ENCODE assay signal across 19 cellular contexts in the genomic region with DNA sequence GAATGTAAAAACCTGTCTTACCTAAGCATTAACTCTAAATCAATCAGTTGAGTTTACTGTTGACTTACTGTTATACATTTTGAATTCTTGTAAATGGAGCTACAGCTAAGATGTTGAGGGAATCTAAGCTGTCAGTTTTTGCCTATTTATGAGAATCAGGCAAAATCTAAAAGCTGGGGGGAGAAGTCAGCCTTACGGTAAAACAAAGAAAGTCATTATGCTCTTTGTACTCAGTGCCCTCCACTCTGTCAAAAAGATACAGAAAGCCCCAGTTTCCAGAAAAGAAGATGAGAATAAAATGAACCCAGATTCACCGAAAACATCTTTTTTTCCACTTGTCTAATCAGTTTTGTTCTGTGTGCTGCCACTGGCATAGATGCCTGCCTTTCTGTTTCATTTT. TPM values are rescaled to one million over a fixed set of nuclear protein-coding genes. Genes with fewer than 3 reads are reported as not detected.
A peak's percentile ranks its signal among the peaks of the same experiment; 100 is the strongest.
DNase-seq lines count a peak whose midpoint lies in the region; ATAC-seq, FAIRE-seq and TF ChIP-seq lines count a peak whose summit lies in the region.
"Had no signal": no experiment of that assay in that cellular context is flagged by ENCODE, and none has a peak within 500 bp of the region (broad histone marks: within the 10 kb centered on the region; RNA-seq: fewer than 3 reads in every experiment).

No MANE protein-coding gene starts in this region.

- no peak overlapping the region for H2BK5ac ChIP-seq in neuronal stem cell (ENCODE audit: low read length)

- H3K9me3 Mint-ChIP-seq in activated CD4-positive, alpha-beta T cell treated with anti-CD3 and anti-CD28 coated beads for 36 hours (ENCODE audit: low read depth): peaks cover 6% of the 10 kb centered on the region
- H3K9me3 Mint-ChIP-seq in activated naive CD4-positive, alpha-beta T cell treated with anti-CD3 and anti-CD28 coated beads, Interleukin-2, amount 50 U/mL, for 72 hours: peaks cover 4 to 16% of the 10 kb centered on the region in 2 donors

- TF ChIP-seq EP300 in HepG2 (IDR thresholded peaks at IDR 0.05; ENCODE audit: low read depth in 2 of 2, low read length in 2 of 2): no peak
- TF ChIP-seq EP300 in HepG2 (CRISPR knock-in tag; IDR thresholded peaks at IDR 0.05; ENCODE audit: borderline replicate concordance): no peak

- no peaks in the 10 kb centered on the region for H3K9me3 ChIP-seq in HepG2 (ENCODE audit: low read length)
- no peaks in the 10 kb centered on the region for H3K9me3 ChIP-seq in right lobe of liver
- peaks cover 0 to 7% of the 10 kb centered on the region in 2 donors for H3K9me3 ChIP-seq in neuronal stem cell (replicated peaks in 1 of 2; ENCODE audit: control insufficient read depth in 2 of 2, insufficient read depth in 1 of 2, low read depth in 1 of 2, low read length in 2 of 2)

- H3K4me3 Mint-ChIP-seq in activated CD4-positive, alpha-beta T cell treated with anti-CD3 and anti-CD28 coated beads for 36 hours: no peak overlapping the region
- H3K4me3 Mint-ChIP-seq: CD14-positive monocyte, HFFc6 had no signal

- no peaks in the 10 kb centered on the region for H3K79me1 ChIP-seq in neuronal stem cell (ENCODE audit: low read depth, low read length)

- no peak overlapping the region for H3K4ac ChIP-seq in neuronal stem cell (ENCODE audit: low read length)

- H3K36me3 ChIP-seq in HepG2 (replicated peaks in 1 of 2; ENCODE audit: control insufficient read depth in 1 of 2, insufficient read depth in 2 of 2, low read length in 2 of 2) (no peaks in the 10 kb centered on the region), right lobe of liver (no peaks in the 10 kb centered on the region), neuronal stem cell (replicated peaks in 1 of 2; ENCODE audit: control insufficient read depth in 2 of 2, insufficient read depth in 2 of 2, low read length in 2 of 2) (no peaks in the 10 kb centered on the region), H7 (replicated peaks; ENCODE audit: control insufficient read depth, insufficient read depth, low read length) (no peaks in the 10 kb centered on the region)

- 3% methylated on average over 2 of the region's 2 CpGs for WGBS in HepG2 (ENCODE audit: low lambda C conversion rate)
- 86% methylated on average over 2 of the region's 2 CpGs for WGBS in right lobe of liver (ENCODE audit: insufficient coverage, low coverage, low lambda C conversion rate, missing lambda C conversion rate)
- no CpG with 5 or more reads among the region's 2 CpGs for WGBS in neuronal stem cell (ENCODE audit: extremely low coverage in 2 of 2, insufficient read length in 2 of 2, insufficient replicate concordance in 1 of 2), 2 donors

- H3K23ac ChIP-seq in neuronal stem cell (ENCODE audit: low read depth, low read length, poor library complexity): no peak overlapping the region

- H2AFZ ChIP-seq in HepG2 (ENCODE audit: low read length) (no peak overlapping the region), neuronal stem cell (ENCODE audit: low read length) (no peak overlapping the region)

- H3K27ac Mint-ChIP-seq in activated CD4-positive, alpha-beta T cell treated with anti-CD3 and anti-CD28 coated beads for 36 hours: peak overlapping the region; percentile 62
- H3K27ac Mint-ChIP-seq in activated naive CD4-positive, alpha-beta T cell treated with anti-CD3 and anti-CD28 coated beads, Interleukin-2, amount 50 U/mL, for 72 hours: peak overlapping the region; percentile 13 to 92
- H3K27ac Mint-ChIP-seq: CD14-positive monocyte, HFFc6 had no signal

- H3K4me1 ChIP-seq in HepG2 (ENCODE audit: insufficient read depth, low read length): peaks cover 47% of the 10 kb centered on the region
- no peaks in the 10 kb centered on the region for H3K4me1 ChIP-seq in right lobe of liver
- H3K4me1 ChIP-seq in neuronal stem cell (ENCODE audit: control insufficient read depth in 2 of 2, insufficient read depth in 1 of 2, low read depth in 1 of 2, low read length in 2 of 2): peaks cover 5 to 7% of the 10 kb centered on the region in 2 donors

- no peak for TF ChIP-seq RAD21 in HepG2 (CRISPR knock-in tag; IDR thresholded peaks at IDR 0.05)

- H3K9ac ChIP-seq in HepG2 (ENCODE audit: insufficient read depth, low read depth, low read length) (no peak overlapping the region), neuronal stem cell (ENCODE audit: low read depth, low read length, poor library complexity) (no peak overlapping the region)

- BruUV-seq in HepG2 (replicated peaks; lab: Mats Ljungman, UMichigan): no TSS peak

- no peak overlapping the region for H2BK120ac ChIP-seq in neuronal stem cell (ENCODE audit: low read depth, low read length)

- no peak overlapping the region for H2BK12ac ChIP-seq in neuronal stem cell (ENCODE audit: low read length)

- peaks cover 51% of the 10 kb centered on the region for H3K4me1 Mint-ChIP-seq in activated CD4-positive, alpha-beta T cell treated with anti-CD3 and anti-CD28 coated beads for 36 hours

- no peak overlapping the region for H3K18ac ChIP-seq in neuronal stem cell (ENCODE audit: low read length)

- no peaks in the 10 kb centered on the region for H3K79me2 ChIP-seq in HepG2 (ENCODE audit: insufficient read depth, low read length)

- TF ChIP-seq CTCF in HepG2 (CRISPR knock-in tag; IDR thresholded peaks at IDR 0.05) (no peak), right lobe of liver (IDR thresholded peaks at IDR 0.05) (no peak)

- no peak overlapping the region for H2BK15ac ChIP-seq in neuronal stem cell (ENCODE audit: low read length)

- no peaks in the 10 kb centered on the region for H3K36me3 Mint-ChIP-seq in activated CD4-positive, alpha-beta T cell treated with anti-CD3 and anti-CD28 coated beads for 36 hours (ENCODE audit: low read depth)
- peaks cover 0 to 20% of the 10 kb centered on the region in 2 donors for H3K36me3 Mint-ChIP-seq in activated naive CD4-positive, alpha-beta T cell treated with anti-CD3 and anti-CD28 coated beads, Interleukin-2, amount 50 U/mL, for 72 hours

- no peaks in the 10 kb centered on the region for H3K27me3 Mint-ChIP-seq in activated CD4-positive, alpha-beta T cell treated with anti-CD3 and anti-CD28 coated beads for 36 hours

- no peaks in the 10 kb centered on the region for H4K20me1 ChIP-seq in HepG2 (ENCODE audit: insufficient read depth, low read length)

- H2AK5ac ChIP-seq in neuronal stem cell (ENCODE audit: low read depth, low read length): no peak overlapping the region

- intact Hi-C loops in activated CD4-positive, alpha-beta T cell treated with anti-CD3 and anti-CD28 coated beads for 36 hours (cut with DNase I, micrococcal nuclease): loop anchor here in 1 of 2 experiments (1.0 kb wide), 1 partner anchor 30 kb away; no protein-coding TSS in a partner anchor
- intact Hi-C loops in HepG2 (cut with micrococcal nuclease; ENCODE audit: unreplicated experiment) (loop anchor here (10.0 kb wide), 1 partner anchor 1772 kb away; no protein-coding TSS in a partner anchor), right lobe of liver (cut with DNase I) (no loop called here)

- in situ Hi-C loops in HepG2 (cut with HindIII; ENCODE audit: extremely low pct_ligation_motif_present, low pct_unique_long_range_greater_than_20kb): no loop called here

- no peak overlapping the region for H3K4me3 ChIP-seq in HepG2 (replicated peaks in 1 of 3; ENCODE audit: insufficient read depth in 1 of 3, low read depth in 2 of 3, low read length in 3 of 3)
- H3K4me3 ChIP-seq in right lobe of liver: no peak overlapping the region
- H3K4me3 ChIP-seq in neuronal stem cell (ENCODE audit: low read length in 2 of 2): no peak overlapping the region
- no peak overlapping the region for H3K4me3 ChIP-seq in H7 (ENCODE audit: insufficient read depth, low read depth, low read length)

- CTCF ChIA-PET in activated CD4-positive, alpha-beta T cell treated with anti-CD3 and anti-CD28 coated beads for 36 hours (lab: Charles Lee): interaction anchor here (0.6 to 1.4 kb wide), 3 partner anchors 9 to 783 kb away, joined by 3 read pairs; no protein-coding TSS in a partner anchor
- CTCF ChIA-PET in HepG2 (lab: Yijun Ruan, JAX; ENCODE audit: low intra/inter-chr PET ratio, low total read pairs): no interaction called here

- FAIRE-seq in HepG2 (lab: Jason Lieb, UNC): no peak

- H3K4me2 ChIP-seq in HepG2 (ENCODE audit: low read depth, low read length) (peak overlapping the region; percentile 41), neuronal stem cell (ENCODE audit: insufficient read depth, low read length, poor library complexity, severe bottlenecking) (no peak overlapping the region)

- H4K91ac ChIP-seq in neuronal stem cell (ENCODE audit: low read depth, low read length, poor library complexity): no peak overlapping the region

- H4K8ac ChIP-seq in neuronal stem cell (ENCODE audit: low read depth, low read length): no peak overlapping the region

- H3K14ac ChIP-seq in neuronal stem cell (ENCODE audit: low read length): no peak overlapping the region

- no peak overlapping the region for H3K27ac ChIP-seq in HepG2 (ENCODE audit: extremely low read length, insufficient read depth, low read length)
- H3K27ac ChIP-seq in right lobe of liver: no peak overlapping the region
- H3K27ac ChIP-seq in neuronal stem cell (replicated peaks; ENCODE audit: low read length): no peak overlapping the region

- TF ChIP-seq POLR2A in HepG2 (IDR thresholded peaks at IDR 0.05; ENCODE audit: insufficient read depth in 1 of 2, low read depth in 2 of 2, low read length in 2 of 2): no peak
- no peak for TF ChIP-seq POLR2A in right lobe of liver (IDR thresholded peaks at IDR 0.05)

- ATAC-seq in activated CD4-positive, alpha-beta T cell treated with anti-CD3 and anti-CD28 coated beads for 36 hours: peak; percentile 34
- ATAC-seq in HepG2 (no peak), right lobe of liver (no peak)
- ATAC-seq in activated naive CD4-positive, alpha-beta T cell treated with anti-CD3 and anti-CD28 coated beads, Interleukin-2, amount 50 U/mL, for 72 hours: peak in 1 of 2 donors; percentile 67

- DNase-seq in activated CD4-positive, alpha-beta T cell treated with anti-CD3 and anti-CD28 coated beads for 36 hours: no peak
- DNase-seq in activated CD4-positive, alpha-beta T cell treated with anti-CD3 and anti-CD28 coated beads, Interleukin-2, amount 50 U/mL, for 1 hour: no peak
- DNase-seq in HepG2 (ENCODE audit: low spot score) (no peak), right lobe of liver (no peak), superior temporal gyrus (ENCODE audit: extremely low spot score) (peak; percentile 33), neuronal stem cell (ENCODE audit: low spot score) (no peak), H7 (no peak)
- no peak for DNase-seq in activated naive CD4-positive, alpha-beta T cell treated with anti-CD3 and anti-CD28 coated beads, Interleukin-2, amount 50 U/mL, for 72 hours (ENCODE audit: low spot score in 2 of 2)
- DNase-seq: 8988T, Calu3, DMS79 treated with DMSO at 0.1 percent for 48 hours, GDM1, GOT3, HFFc6, NCI-H1417 treated with DMSO at 0.1 percent for 48 hours, NCI-H2029, NCI-H2171 treated with DMSO at 0.1 percent for 48 hours, NCI-H774 had no signal

- POLR2A ChIA-PET in activated CD4-positive, alpha-beta T cell treated with anti-CD3 and anti-CD28 coated beads for 36 hours (lab: Charles Lee): interaction anchor here (0.5 to 1.0 kb wide), 4 partner anchors 24 to 59 kb away, joined by 3 to 6 read pairs (median 6); partner anchors contain the start of gene KDM7A
- POLR2A ChIA-PET in HepG2 (lab: Yijun Ruan, JAX): no interaction called here

- H3K27me3 ChIP-seq in HepG2 (ENCODE audit: control insufficient read depth in 1 of 2, insufficient read depth in 2 of 2, low read length in 2 of 2): peaks cover 0 to 24% of the 10 kb centered on the region in 2 experiments; a peak in 3 of 5 replicates
- no peaks in the 10 kb centered on the region for H3K27me3 ChIP-seq in right lobe of liver
- H3K27me3 ChIP-seq in neuronal stem cell (ENCODE audit: control insufficient read depth in 3 of 3, insufficient read depth in 3 of 3, low read depth in 1 of 3, low read length in 3 of 3): peaks cover 0 to 63% (median 0%) of the 10 kb centered on the region in 3 experiments
- H3K27me3 ChIP-seq in H7 (ENCODE audit: control insufficient read depth, insufficient read depth, low read length): no peaks in the 10 kb centered on the region

RNA-seq across cellular contexts. Expression of gene KDM7A, which starts 30.2 kb away (rescaled TPM):
- total RNA-seq in activated CD4-positive, alpha-beta T cell treated with anti-CD3 and anti-CD28 coated beads for 36 hours: 10 to 100 TPM; 17.9 to 28.7 TPM
- total RNA-seq in HepG2 (2016; rRNA removed; fragmentation: Illumina TruSeq; extraction: Trizol) (10.8 and 15.0 TPM in 2 replicates), right lobe of liver (10 to 100 TPM in 1 of 6 experiments, 1 to 10 TPM in 5; 3.7 to 10.7 (median 6.8) TPM)
- total RNA-seq in HepG2 (2016; cell fraction: cytosol; rRNA removed; fragmentation: Illumina TruSeq; extraction: Trizol; ENCODE audit: low read depth): 1.8 and 2.0 TPM in 2 replicates
- 10.8 and 15.2 TPM in 2 replicates for total RNA-seq in HepG2 (2016; cell fraction: insoluble cytoplasmic fraction; rRNA removed; fragmentation: Illumina TruSeq; extraction: Trizol)
- 3.6 and 4.1 TPM in 2 replicates for total RNA-seq in HepG2 (2016; cell fraction: membrane; rRNA removed; fragmentation: Illumina TruSeq; extraction: Trizol)
- 20.9 and 24.0 TPM in 2 replicates for total RNA-seq in HepG2 (2016; cell fraction: nucleus; rRNA removed; fragmentation: Illumina TruSeq; extraction: Trizol)
- 15.7 and 16.8 TPM in 2 replicates for polyA plus RNA-seq in HepG2 (2011; rRNA removed)
- polyA plus RNA-seq in HepG2 (2011; cell fraction: cytosol; rRNA removed): 8.4 and 9.9 TPM in 2 replicates
- 61.8 and 62.8 TPM in 2 replicates for polyA plus RNA-seq in HepG2 (2011; cell fraction: nucleus; rRNA removed)
- polyA plus RNA-seq in HepG2 (2012): 16.1 and 18.5 TPM in 2 replicates
- polyA plus RNA-seq in HepG2 (2016; cell fraction: cytosol; fragmentation: Illumina TruSeq; extraction: Trizol; ENCODE audit: low read depth): 0.14 and 0.46 TPM in 2 replicates
- 7.0 and 7.1 TPM in 2 replicates for polyA plus RNA-seq in HepG2 (2016; cell fraction: insoluble cytoplasmic fraction; fragmentation: Illumina TruSeq; extraction: Trizol; ENCODE audit: low read depth)
- 1.5 and 1.6 TPM in 2 replicates for polyA plus RNA-seq in HepG2 (2016; cell fraction: membrane; fragmentation: Illumina TruSeq; extraction: Trizol; ENCODE audit: low read depth)
- polyA plus RNA-seq in HepG2 (2016; cell fraction: nucleus; fragmentation: Illumina TruSeq; extraction: Trizol; ENCODE audit: insufficient read depth, low read depth): 19.4 and 21.7 TPM in 2 replicates
- polyA minus RNA-seq in HepG2 (2011; rRNA and poly(A)+ RNA removed; ENCODE audit: low replicate concordance): 4.4 and 44.0 TPM in 2 replicates
- 30.4 and 36.9 TPM in 2 replicates for polyA minus RNA-seq in HepG2 (2011; cell fraction: cytosol; rRNA and poly(A)+ RNA removed)
- polyA minus RNA-seq in HepG2 (2011; cell fraction: nucleus; rRNA and poly(A)+ RNA removed): 140 TPM in 2 replicates
- total RNA-seq in activated naive CD4-positive, alpha-beta T cell treated with anti-CD3 and anti-CD28 coated beads, Interleukin-2, amount 50 U/mL, for 72 hours: 10 to 100 TPM; 28.4 to 38.6 TPM
- polyA plus RNA-seq in neuronal stem cell (2013, experiment 1 of 2): 5.3 TPM
- 5.1 TPM for polyA plus RNA-seq in neuronal stem cell (2013, experiment 2 of 2)
- 5.5 and 7.1 TPM in 2 replicates for total RNA-seq in H7 (2014; rRNA removed; shearing (Covaris generic))
